Comparison of ENCODE assay signal across 22 cellular contexts in the genomic region with DNA sequence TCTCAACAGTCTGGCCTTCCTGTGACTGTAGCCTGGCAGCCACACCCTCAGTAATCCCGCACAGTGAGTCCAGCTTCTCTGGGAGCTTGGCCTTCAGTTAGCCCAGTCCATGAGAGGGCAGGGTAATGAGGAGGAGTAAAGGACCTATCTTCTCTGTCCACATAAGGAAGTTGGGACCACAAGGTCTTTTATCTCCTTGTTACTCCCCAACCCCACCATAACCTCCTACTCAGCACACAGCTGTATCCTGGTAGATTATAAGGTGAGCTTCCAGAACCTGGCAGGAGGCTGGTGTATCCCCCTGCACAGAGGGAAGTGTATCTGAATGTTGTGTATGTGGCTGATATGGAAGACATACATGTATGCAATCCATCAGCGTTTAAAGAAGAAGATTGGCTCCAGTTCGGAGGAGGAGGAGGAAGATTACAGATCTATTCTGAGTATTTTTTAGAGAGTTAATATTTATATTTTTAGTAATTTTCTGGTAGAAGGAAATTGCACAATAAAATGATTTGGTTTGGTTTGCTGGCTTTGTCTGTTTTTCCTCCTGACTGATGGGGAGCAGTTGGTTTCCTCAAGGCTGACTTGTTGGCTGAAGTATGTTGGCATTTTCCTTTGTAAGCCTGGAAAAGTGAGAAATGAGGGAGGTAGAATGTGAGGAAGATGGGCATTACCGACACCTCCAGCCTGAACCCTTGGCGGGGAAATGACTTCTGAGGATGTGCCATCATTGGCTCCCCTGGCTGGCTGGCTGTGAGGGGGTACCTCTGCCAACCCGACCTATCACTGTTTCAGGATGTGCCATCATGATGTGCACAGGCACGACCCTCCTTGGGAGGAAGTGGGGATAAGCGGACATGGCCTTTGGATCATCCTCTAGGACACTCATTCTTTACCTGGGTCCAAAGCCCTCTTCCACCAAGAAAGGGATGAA. TPM values are rescaled to one million over a fixed set of nuclear protein-coding genes. Genes with fewer than 3 reads are reported as not detected.
DNase-seq lines count a peak whose midpoint lies in the region; ATAC-seq, FAIRE-seq and TF ChIP-seq lines count a peak whose summit lies in the region.
"Had no signal": no experiment of that assay in that cellular context is flagged by ENCODE, and none has a peak within 500 bp of the region (broad histone marks: within the 10 kb centered on the region; RNA-seq: fewer than 3 reads in every experiment).

No MANE protein-coding gene starts in this region.

- no peaks in the 10 kb centered on the region for H3K9me3 ChIP-seq in A673 (ENCODE audit: low read depth, low read length, poor library complexity, severe bottlenecking)
- H3K9me3 ChIP-seq in K562 (replicated peaks; ENCODE audit: control insufficient read depth, insufficient read depth, low read depth, low read length), result no peaks in the 10 kb centered on the region
- no peaks in the 10 kb centered on the region for H3K9me3 ChIP-seq in mucosa of descending colon
- H3K9me3 ChIP-seq in thyroid gland, result no peaks in the 10 kb centered on the region
- H3K9me3 ChIP-seq in ovary, result no peaks in the 10 kb centered on the region

- peak overlapping the region; percentile 99 for H3K27ac ChIP-seq in A673 (ENCODE audit: low read depth, low read length, poor library complexity, severe bottlenecking)
- peak overlapping the region; percentile 69 for H3K27ac ChIP-seq in K562 (ENCODE audit: extremely low read depth, low read depth, low read length)
- H3K27ac ChIP-seq in thyroid gland, result no peak overlapping the region
- H3K27ac ChIP-seq in ovary, result no peak overlapping the region
- H3K27ac ChIP-seq: HL-60, PC-9 had no signal

- H3K4me2 ChIP-seq in K562 (ENCODE audit: insufficient read depth, low read length), result peak overlapping the region; percentile 73
- H3K4me2 ChIP-seq: GM23338, PC-9 had no signal

- TF ChIP-seq EP300 in K562 (IDR thresholded peaks at IDR 0.05; ENCODE audit: low read length), result peak; percentile 98
- TF ChIP-seq EP300 in ovary (IDR thresholded peaks at IDR 0.05), result no peak

- H4K20me1 ChIP-seq in K562 (replicated peaks; ENCODE audit: control insufficient read depth, insufficient read depth, low read length), result no peaks in the 10 kb centered on the region

- H3K4me1 ChIP-seq in A673 (ENCODE audit: insufficient read depth, low read length, poor library complexity, severe bottlenecking) (peaks cover 54% of the 10 kb centered on the region), K562 (replicated peaks in 1 of 2; ENCODE audit: control insufficient read depth in 2 of 2, insufficient read depth in 2 of 2, low read length in 2 of 2) (peaks cover 83 to 95% of the 10 kb centered on the region in 2 experiments), mucosa of descending colon (ENCODE audit: low read depth) (peaks cover 39% of the 10 kb centered on the region), thyroid gland (no peaks in the 10 kb centered on the region), ovary (ENCODE audit: insufficient read depth) (peaks cover 6% of the 10 kb centered on the region)

- peak overlapping the region; percentile 45 to 71 for H3K9ac ChIP-seq in K562 (ENCODE audit: insufficient read depth in 1 of 2, low read depth in 2 of 2, low read length in 2 of 2)

- FAIRE-seq in K562 (lab: Jason Lieb, UNC), result peak; percentile 95
- FAIRE-seq: G401.6, GM12891, GM19239 had no signal

- CTCF ChIA-PET in A673 (lab: Charles Lee), result no interaction called here
- CTCF ChIA-PET in K562 (lab: Yijun Ruan, JAX; ENCODE audit: low intra/inter-chr PET ratio), result no interaction called here

- in situ Hi-C loops in K562 (cut with MboI), result no loop called here

- 33% methylated on average over 8 of the region's 8 CpGs for WGBS in K562 (ENCODE audit: insufficient coverage, low coverage, missing lambda C conversion rate)
- 91 to 93% methylated on average over 8 of the region's 8 CpGs for WGBS in thyroid gland, 2 donors
- whole genome bisulfite sequencing in ovary, 3 donors, result 81 to 86% (median 83%) methylated on average over 8 of the region's 8 CpGs

- TF ChIP-seq RAD21 in K562 (CRISPR knock-in tag; conservative IDR thresholded peaks at IDR 0.05 in 1 of 2, IDR thresholded peaks at IDR 0.05 in 1 of 2), result peak in 1 of 2 experiments; percentile 19; a peak in 1 of 4 replicates

- TF ChIP-seq CTCF in A673 (conservative IDR thresholded peaks at IDR 0.05; ENCODE audit: low read depth, low read length) (no peak), K562 (IDR thresholded peaks at IDR 0.05 in 2 of 3, conservative IDR thresholded peaks at IDR 0.05 in 1 of 3; ENCODE audit: insufficient read depth in 2 of 3, low read depth in 1 of 3, low read length in 3 of 3) (no peak), mucosa of descending colon (IDR thresholded peaks at IDR 0.05) (no peak), thyroid gland (IDR thresholded peaks at IDR 0.05) (no peak), ovary (IDR thresholded peaks at IDR 0.05) (no peak)

- H3K9me1 ChIP-seq in K562 (ENCODE audit: control insufficient read depth, insufficient read depth, low read length), result peaks cover 7% of the 10 kb centered on the region

- H3K4me3 ChIP-seq in A673 (ENCODE audit: low read depth, low read length, poor library complexity, severe bottlenecking) (no peak overlapping the region), H7 (ENCODE audit: insufficient read depth, low read depth, low read length) (no peak overlapping the region), K562 (0 out of 2 replicates have a peak overlapping the region, but pooled peaks have one; percentile 2), mucosa of descending colon (no peak overlapping the region), thyroid gland (replicated peaks in 1 of 3) (no peak overlapping the region), ovary (no peak overlapping the region)
- H3K4me3 ChIP-seq: GM23338, PC-9 had no signal

- POLR2A ChIA-PET in A673 (lab: Charles Lee; ENCODE audit: low non-redundant PET), result no interaction called here
- POLR2A ChIA-PET in K562 (lab: Yijun Ruan, JAX), result interaction anchor here (2.1 kb wide), 1 partner anchor 11 kb away, joined by 9 read pairs; no protein-coding TSS in a partner anchor

- intact Hi-C loops in A673 (cut with micrococcal nuclease; ENCODE audit: unreplicated experiment), result no loop called here
- intact Hi-C loops in K562 (cut with micrococcal nuclease), result loop anchor here (2.0 kb wide), 1 partner anchor 14 kb away; no protein-coding TSS in a partner anchor
- intact Hi-C loops in mucosa of descending colon (cut with DNase I, micrococcal nuclease), result loop anchor here in 1 of 2 donors (10.0 kb wide), 1 partner anchor 102 kb away; no protein-coding TSS in a partner anchor
- intact Hi-C loops in thyroid gland (cut with DNase I), result no loop called here
- intact Hi-C loops in ovary (cut with DNase I), result no loop called here

- DNase-seq in A673 (ENCODE audit: low spot score) (no peak), H7 (peak; percentile 7), K562 (ENCODE audit: extremely low read depth in 1 of 4, low spot score in 3 of 4) (peak; percentile 76 to 95 (median 88)), mucosa of descending colon (no peak), NCI-H1694 (lab: John Stamatoyannopoulos, UW) (no peak), NCI-H128 (lab: John Stamatoyannopoulos, UW; ENCODE audit: unreplicated experiment) (no peak), thyroid gland (no peak), ovary (no peak)
- DNase-seq: AML-193; CD4-positive, CD25-positive, alpha-beta regulatory T cell; DMS79; KBM-7; NCI-H1092 treated with DMSO at 0.1 percent for 48 hours; NCI-H187 treated with DMSO at 0.1 percent for 48 hours; NCI-H446; PC-9 had no signal

- TF ChIP-seq POLR2A in K562 (conservative IDR thresholded peaks at IDR 0.05) (no peak), thyroid gland (IDR thresholded peaks at IDR 0.05) (no peak), ovary (IDR thresholded peaks at IDR 0.05) (no peak)

- H3K79me2 ChIP-seq in K562 (ENCODE audit: control insufficient read depth, insufficient read depth, low read length), result peaks cover 12% of the 10 kb centered on the region; the same call in 2 of the 3 replicates

- H3K27me3 ChIP-seq in A673 (replicated peaks; ENCODE audit: insufficient read depth, low read depth, low read length, poor library complexity), result no peaks in the 10 kb centered on the region
- no peaks in the 10 kb centered on the region for H3K27me3 ChIP-seq in H7 (ENCODE audit: control insufficient read depth, insufficient read depth, low read length)
- H3K27me3 ChIP-seq in K562 (ENCODE audit: control insufficient read depth in 2 of 2, insufficient read depth in 2 of 2, low read length in 2 of 2), result no peaks in the 10 kb centered on the region
- no peaks in the 10 kb centered on the region for H3K27me3 ChIP-seq in thyroid gland
- no peaks in the 10 kb centered on the region for H3K27me3 ChIP-seq in ovary

- H2AFZ ChIP-seq in K562 (ENCODE audit: low read depth, low read length), result no peak overlapping the region
- H2AFZ ChIP-seq: GM23338, PC-9 had no signal

- ATAC-seq in K562 (peak; percentile 70), mucosa of descending colon (peak; percentile 6)
- ATAC-seq: GM23338 had no signal

- H3K36me3 ChIP-seq in A673 (ENCODE audit: insufficient read depth, low read length, poor library complexity, severe bottlenecking) (peaks cover 9% of the 10 kb centered on the region), H7 (replicated peaks; ENCODE audit: control insufficient read depth, insufficient read depth, low read length) (peaks cover 2% of the 10 kb centered on the region), K562 (ENCODE audit: control insufficient read depth, insufficient read depth, low read length) (no peaks in the 10 kb centered on the region; the same call in 2 of the 3 replicates), mucosa of descending colon (ENCODE audit: low read depth) (no peaks in the 10 kb centered on the region), thyroid gland (no peaks in the 10 kb centered on the region), ovary (no peaks in the 10 kb centered on the region)

- BruUV-seq in A673 (replicated peaks; lab: Mats Ljungman, UMichigan) (no TSS peak), K562 (replicated peaks; lab: Mats Ljungman, UMichigan) (no TSS peak)

RNA-seq across cellular contexts. Expression of a gene that starts 5.0 kb away (rescaled TPM):
- total RNA-seq in A673 (2021) (27.9 and 34.3 TPM in 2 replicates), K562 (2014; rRNA removed) (0.36 and 0.37 TPM in 2 replicates), K562 (2014; rRNA removed; fragmentation: Illumina TruSeq; extraction: Trizol) (0.47 and 0.64 TPM in 2 replicates), K562 (2015; rRNA removed; fragmentation: Illumina TruSeq; extraction: Trizol) (0.33 and 0.53 TPM in 2 replicates), K562 (2021) (1.4 and 1.6 TPM in 2 replicates), mucosa of descending colon (10 to 100 TPM; 29.1 to 31.2 (median 30.0) TPM), thyroid gland (1 to 10 TPM in 3 of 4 donors, under 1 TPM in 1; 0.13 to 4.0 (median 2.3) TPM), ovary (1 to 10 TPM in 6 of 7 donors, under 1 TPM in 1; 0.36 to 8.4 (median 1.3) TPM)
- total RNA-seq in H7 (2014; rRNA removed; shearing (Covaris generic)), result 9.3 and 13.4 TPM in 2 replicates
- 1.0 and 2.1 TPM in 2 replicates for total RNA-seq in K562 (2011; cell fraction: chromatin; rRNA removed; ENCODE audit: low replicate concordance)
- 0.92 and 1.2 TPM in 2 replicates for total RNA-seq in K562 (2011; cell fraction: nucleolus; rRNA removed)
- total RNA-seq in K562 (2011; cell fraction: nucleoplasm; rRNA removed), result 1.6 and 1.9 TPM in 2 replicates
- polyA plus RNA-seq in K562 (2011; rRNA removed) (0.81 and 1.4 TPM in 2 replicates), K562 (2014; fragmentation: Illumina TruSeq; extraction: Trizol) (1.2 and 1.3 TPM in 2 replicates), K562 (2014; fragmentation: Nextera tagmentation; extraction: Ambion mirVana) (under 1 TPM; 0.10 to 0.20 TPM), K562 (2014; rRNA removed) (0.56 and 0.88 TPM in 2 replicates), ovary (1 to 10 TPM; 1.5 to 3.4 TPM)
- polyA plus RNA-seq in K562 (2011; cell fraction: cytosol; rRNA removed), result 0.97 and 1.4 TPM in 2 replicates
- 1.9 and 2.6 TPM in 2 replicates for polyA plus RNA-seq in K562 (2011; cell fraction: nucleus; rRNA removed)
- polyA plus RNA-seq in K562 (2012), result 1.2 and 1.6 TPM in 2 replicates
- 0.70 and 1.4 TPM in 2 replicates for polyA minus RNA-seq in K562 (2011; rRNA and poly(A)+ RNA removed)
- 0.57 and 2.2 TPM in 2 replicates for polyA minus RNA-seq in K562 (2011; cell fraction: cytosol; rRNA and poly(A)+ RNA removed)
- polyA minus RNA-seq in K562 (2011; cell fraction: nucleus; rRNA and poly(A)+ RNA removed), result 0.67 and 1.4 TPM in 2 replicates

RNA-seq across cellular contexts. Expression of a gene that starts 9.9 kb away (rescaled TPM):
- total RNA-seq in A673 (2021) (not detected in 2 replicates), K562 (2014; rRNA removed) (not detected in 2 replicates), K562 (2014; rRNA removed; fragmentation: Illumina TruSeq; extraction: Trizol) (not detected in 2 replicates), K562 (2015; rRNA removed; fragmentation: Illumina TruSeq; extraction: Trizol) (not detected in 2 replicates), K562 (2021) (not detected in 2 replicates), mucosa of descending colon (not detected), thyroid gland (not detected), ovary (not detected)
- total RNA-seq in H7 (2014; rRNA removed; shearing (Covaris generic)), result not detected in 2 replicates
- not detected in 2 replicates for total RNA-seq in K562 (2011; cell fraction: chromatin; rRNA removed; ENCODE audit: low replicate concordance)
- total RNA-seq in K562 (2011; cell fraction: nucleolus; rRNA removed), result not detected in 2 replicates
- total RNA-seq in K562 (2011; cell fraction: nucleoplasm; rRNA removed), result not detected in 2 replicates
- polyA plus RNA-seq in K562 (2011; rRNA removed) (0.04 TPM in 2 replicates), K562 (2014; fragmentation: Illumina TruSeq; extraction: Trizol) (not detected in 2 replicates), K562 (2014; fragmentation: Nextera tagmentation; extraction: Ambion mirVana) (under 1 TPM in 1 of 2 experiments, not detected in 1; 0.11 TPM), K562 (2014; rRNA removed) (not detected in 2 replicates), ovary (not detected)
- polyA plus RNA-seq in K562 (2011; cell fraction: cytosol; rRNA removed), result 0.03 TPM in 1 of 2 replicates, not detected in the other
- 0.14 TPM in 1 of 2 replicates, not detected in the other for polyA plus RNA-seq in K562 (2011; cell fraction: nucleus; rRNA removed)
- polyA plus RNA-seq in K562 (2012), result 0.15 TPM in 1 of 2 replicates, not detected in the other
- not detected in 2 replicates for polyA minus RNA-seq in K562 (2011; rRNA and poly(A)+ RNA removed)
- not detected in 2 replicates for polyA minus RNA-seq in K562 (2011; cell fraction: cytosol; rRNA and poly(A)+ RNA removed)
- polyA minus RNA-seq in K562 (2011; cell fraction: nucleus; rRNA and poly(A)+ RNA removed), result not detected in 2 replicates
- total RNA-seq: CD4-positive, CD25-positive, alpha-beta regulatory T cell; GM23338; M059J; PC-9 had no signal
- polyA plus RNA-seq: CD4-positive, CD25-positive, alpha-beta regulatory T cell; GM23338 had no signal

RNA-seq across cellular contexts. Expression of a gene that starts 25.4 kb away (rescaled TPM):
- total RNA-seq in A673 (2021) (0.11 and 0.34 TPM in 2 replicates), K562 (2014; rRNA removed) (5.2 and 5.6 TPM in 2 replicates), K562 (2014; rRNA removed; fragmentation: Illumina TruSeq; extraction: Trizol) (9.7 and 10.8 TPM in 2 replicates), K562 (2015; rRNA removed; fragmentation: Illumina TruSeq; extraction: Trizol) (7.9 and 8.3 TPM in 2 replicates), K562 (2021) (5.4 and 6.3 TPM in 2 replicates), mucosa of descending colon (1 to 10 TPM in 2 of 3 donors, under 1 TPM in 1; 0.93 to 1.3 (median 1.0) TPM), thyroid gland (not detected), ovary (under 1 TPM in 2 of 7 donors, not detected in 5; 0.10 to 0.12 TPM)
- total RNA-seq in H7 (2014; rRNA removed; shearing (Covaris generic)), result not detected in 2 replicates
- 4.8 and 6.8 TPM in 2 replicates for total RNA-seq in K562 (2011; cell fraction: chromatin; rRNA removed; ENCODE audit: low replicate concordance)
- 2.2 and 2.8 TPM in 2 replicates for total RNA-seq in K562 (2011; cell fraction: nucleolus; rRNA removed)
- 4.0 and 5.0 TPM in 2 replicates for total RNA-seq in K562 (2011; cell fraction: nucleoplasm; rRNA removed)
- polyA plus RNA-seq in K562 (2011; rRNA removed) (4.8 and 5.7 TPM in 2 replicates), K562 (2014; fragmentation: Illumina TruSeq; extraction: Trizol) (13.4 and 14.1 TPM in 2 replicates), K562 (2014; fragmentation: Nextera tagmentation; extraction: Ambion mirVana) (10 to 100 TPM; 17.1 to 19.6 TPM), K562 (2014; rRNA removed) (7.2 and 12.3 TPM in 2 replicates), ovary (under 1 TPM in 1 of 2 donors, not detected in 1; 0.40 TPM)
- polyA plus RNA-seq in K562 (2011; cell fraction: cytosol; rRNA removed), result 3.3 and 5.0 TPM in 2 replicates
- 4.2 and 4.5 TPM in 2 replicates for polyA plus RNA-seq in K562 (2011; cell fraction: nucleus; rRNA removed)
- polyA plus RNA-seq in K562 (2012), result 3.6 and 9.5 TPM in 2 replicates
- 3.4 and 4.4 TPM in 2 replicates for polyA minus RNA-seq in K562 (2011; rRNA and poly(A)+ RNA removed)
- polyA minus RNA-seq in K562 (2011; cell fraction: cytosol; rRNA and poly(A)+ RNA removed), result 1.0 and 1.7 TPM in 2 replicates
- 1.3 and 2.6 TPM in 2 replicates for polyA minus RNA-seq in K562 (2011; cell fraction: nucleus; rRNA and poly(A)+ RNA removed)
- total RNA-seq: CD4-positive, CD25-positive, alpha-beta regulatory T cell; GM23338; PC-9 had no signal
- polyA plus RNA-seq: GM23338 had no signal

Comparison
In these comparisons a context has a peak if more than half of its experiments do, and no peak if none do; other contexts are left out.
1. DNase-seq: peak in H7 (single experiment) and K562 (4 of 4); none in A673 (single experiment), mucosa of descending colon (0 of 3), NCI-H1694 (single experiment), NCI-H128 (single experiment), thyroid gland (0 of 2) and ovary (0 of 5).
2. H3K27ac ChIP-seq: peak in A673 (single experiment) and K562 (single experiment); none in thyroid gland (0 of 3) and ovary (0 of 2).